ENCODE assay signal across 26 cellular contexts in the genomic region with DNA sequence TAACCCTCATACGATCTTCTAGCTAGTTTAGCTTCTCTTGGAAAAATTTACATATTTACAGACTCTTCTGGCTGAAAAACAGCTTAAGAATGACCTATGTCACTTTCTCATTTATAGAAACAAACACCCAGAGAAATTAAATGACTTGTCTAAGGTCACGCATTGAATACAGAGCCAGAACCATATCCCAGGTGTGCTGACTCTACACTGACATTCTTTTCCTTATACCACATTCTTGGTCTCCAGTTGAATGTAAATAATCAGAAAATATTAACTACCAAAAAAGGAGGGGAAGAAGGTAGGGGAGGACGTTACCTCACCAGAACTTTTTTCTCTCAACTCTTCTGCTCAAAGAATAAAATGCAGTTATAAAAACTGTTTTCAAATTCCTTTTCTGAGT.
DNase-seq lines count a peak whose midpoint lies in the region; ATAC-seq, FAIRE-seq and TF ChIP-seq lines count a peak whose summit lies in the region.
"Had no signal": no experiment of that assay in that cellular context is flagged by ENCODE, and none has a peak within 500 bp of the region (broad histone marks: within the 10 kb centered on the region; RNA-seq: fewer than 3 reads in every experiment).

No MANE protein-coding gene starts in this region.

- BruUV-seq in K562 (replicated peaks; lab: Mats Ljungman, UMichigan): no TSS peak

- no peaks in the 10 kb centered on the region for H3K79me2 ChIP-seq in K562 (ENCODE audit: control insufficient read depth, insufficient read depth, low read length)

- H3K4me1 ChIP-seq in K562 (replicated peaks in 1 of 2; ENCODE audit: control insufficient read depth in 2 of 2, insufficient read depth in 2 of 2, low read length in 2 of 2) (no peaks in the 10 kb centered on the region), skeletal muscle tissue (ENCODE audit: control insufficient read depth in 3 of 3, insufficient read depth in 3 of 3, low read length in 3 of 3) (peaks cover 3 to 18% (median 15%) of the 10 kb centered on the region in 3 donors)

- no peaks in the 10 kb centered on the region for H3K9me3 ChIP-seq in K562 (replicated peaks; ENCODE audit: control insufficient read depth, insufficient read depth, low read depth, low read length)
- no peaks in the 10 kb centered on the region for H3K9me3 ChIP-seq in skeletal muscle tissue (ENCODE audit: control insufficient read depth in 3 of 3, low read length in 3 of 3)
- H3K9me3 ChIP-seq: Caco-2 had no signal

- no peak for TF ChIP-seq POLR2A in K562 (conservative IDR thresholded peaks at IDR 0.05)

- H3K4me1 Mint-ChIP-seq in activated T-helper 1 cell treated with anti-CD3 and anti-CD28 coated beads, Interleukin-12 subunit alpha, Interleukin-12 subunit beta, Interleukin-2, Interleukin-4 antibody, amounts not matched to agents 30 ng/mL and 10 ng/mL and 1 ng/mL, durations not matched to agents 14 hours and 24 hours and 36 hours (ENCODE audit: low read depth): no peaks in the 10 kb centered on the region
- H3K4me1 Mint-ChIP-seq: CD4-positive, alpha-beta memory T cell; IgD-negative memory B cell had no signal

- TF ChIP-seq CTCF in K562 (IDR thresholded peaks at IDR 0.05 in 2 of 3, conservative IDR thresholded peaks at IDR 0.05 in 1 of 3; ENCODE audit: insufficient read depth in 2 of 3, low read depth in 1 of 3, low read length in 3 of 3): no peak

- H3K27me3 Mint-ChIP-seq in activated T-helper 1 cell treated with anti-CD3 and anti-CD28 coated beads, Interleukin-12 subunit alpha, Interleukin-12 subunit beta, Interleukin-2, Interleukin-4 antibody, amounts not matched to agents 30 ng/mL and 10 ng/mL and 1 ng/mL, durations not matched to agents 14 hours and 24 hours and 36 hours (ENCODE audit: insufficient read depth): no peaks in the 10 kb centered on the region
- H3K27me3 Mint-ChIP-seq: CD4-positive, alpha-beta memory T cell had no signal

- H3K4me3 ChIP-seq in K562: no peak overlapping the region
- H3K4me3 ChIP-seq in skeletal muscle tissue (ENCODE audit: low read length in 3 of 3): no peak overlapping the region
- H3K4me3 ChIP-seq: SK-N-MC had no signal

- H3K4me3 Mint-ChIP-seq in activated T-helper 1 cell treated with anti-CD3 and anti-CD28 coated beads, Interleukin-12 subunit alpha, Interleukin-12 subunit beta, Interleukin-2, Interleukin-4 antibody, amounts not matched to agents 30 ng/mL and 10 ng/mL and 1 ng/mL, durations not matched to agents 14 hours and 24 hours and 36 hours: no peak overlapping the region
- H3K4me3 Mint-ChIP-seq: CD4-positive, alpha-beta memory T cell; IgD-negative memory B cell had no signal

- POLR2A ChIA-PET in K562 (lab: Yijun Ruan, JAX): interaction anchor here (1.0 to 1.2 kb wide), 2 partner anchors 11 to 33 kb away, joined by 3 read pairs; no protein-coding TSS in a partner anchor

- 46% methylated on average over 3 of the region's 3 CpGs for WGBS in K562 (ENCODE audit: insufficient coverage, low coverage, missing lambda C conversion rate)

- no peak overlapping the region for H3K4me2 ChIP-seq in K562 (ENCODE audit: insufficient read depth, low read length)

- no peak for DNase-seq in K562 (ENCODE audit: extremely low read depth in 1 of 4, low spot score in 3 of 4)
- DNase-seq in kidney tubule cell (ENCODE audit: low spot score): peak; percentile 35
- no peak for DNase-seq in NCI-H2107 treated with DMSO at 0.1 percent for 48 hours (lab: John Stamatoyannopoulos, UW; ENCODE audit: unreplicated experiment)
- DNase-seq in activated CD4-positive, alpha-beta T cell treated with anti-CD3 and anti-CD28 coated beads for 4 hours: no peak
- no peak for DNase-seq in activated T-helper 1 cell treated with anti-CD3 and anti-CD28 coated beads, Interleukin-12 subunit alpha, Interleukin-12 subunit beta, Interleukin-2, Interleukin-4 antibody, amounts not matched to agents 30 ng/mL and 10 ng/mL and 1 ng/mL, durations not matched to agents 14 hours and 24 hours and 36 hours (ENCODE audit: low spot score)
- DNase-seq: C1 segment of cervical spinal cord; Caco-2; CD4-positive, alpha-beta memory T cell; DMS 273 treated with DMSO at 0.1 percent for 48 hours; DMS79; EL; GF-D8; NCI-H1092; NCI-H1436; NCI-H187; NCI-H446; NCI-H524 treated with DMSO at 0.1 percent for 48 hours; SIG-M5 had no signal

- intact Hi-C loops in K562 (cut with micrococcal nuclease): no loop called here
- intact Hi-C loops in activated T-helper 1 cell treated with anti-CD3 and anti-CD28 coated beads, Interleukin-12 subunit alpha, Interleukin-12 subunit beta, Interleukin-2, Interleukin-4 antibody, amounts not matched to agents 30 ng/mL and 10 ng/mL and 1 ng/mL, durations not matched to agents 14 hours and 24 hours and 36 hours (cut with micrococcal nuclease): no loop called here

- TF ChIP-seq EP300 in K562 (IDR thresholded peaks at IDR 0.05; ENCODE audit: low read length): no peak

- H3K9me1 ChIP-seq in K562 (ENCODE audit: control insufficient read depth, insufficient read depth, low read length): no peaks in the 10 kb centered on the region

- H3K9ac ChIP-seq in K562 (ENCODE audit: insufficient read depth in 1 of 2, low read depth in 2 of 2, low read length in 2 of 2): no peak overlapping the region
- no peak overlapping the region for H3K9ac ChIP-seq in skeletal muscle tissue (ENCODE audit: low read depth in 1 of 3, low read length in 3 of 3)

- no peak for FAIRE-seq in K562 (lab: Jason Lieb, UNC)
- FAIRE-seq: GM12892, GM19239, RCC 7860 had no signal

- no peaks in the 10 kb centered on the region for H4K20me1 ChIP-seq in K562 (replicated peaks; ENCODE audit: control insufficient read depth, insufficient read depth, low read length)

- ATAC-seq in K562: peak; percentile 16; the same call in 2 of the 3 replicates
- ATAC-seq in HG03097 (IDR thresholded peaks at IDR 0.05; ENCODE audit: low FRiP score, unreplicated experiment): no peak

- in situ Hi-C loops in K562 (cut with MboI): no loop called here

- H3K9me3 Mint-ChIP-seq in activated T-helper 1 cell treated with anti-CD3 and anti-CD28 coated beads, Interleukin-12 subunit alpha, Interleukin-12 subunit beta, Interleukin-2, Interleukin-4 antibody, amounts not matched to agents 30 ng/mL and 10 ng/mL and 1 ng/mL, durations not matched to agents 14 hours and 24 hours and 36 hours: no peaks in the 10 kb centered on the region
- H3K9me3 Mint-ChIP-seq: IgD-negative memory B cell had no signal

- H3K27me3 ChIP-seq in K562 (ENCODE audit: control insufficient read depth in 2 of 2, insufficient read depth in 2 of 2, low read length in 2 of 2): no peaks in the 10 kb centered on the region
- no peaks in the 10 kb centered on the region for H3K27me3 ChIP-seq in skeletal muscle tissue (ENCODE audit: control insufficient read depth in 3 of 3, insufficient read depth in 3 of 3, low read length in 3 of 3)

- H3K36me3 ChIP-seq in K562 (ENCODE audit: control insufficient read depth, insufficient read depth, low read length) (no peaks in the 10 kb centered on the region), skeletal muscle tissue (ENCODE audit: control insufficient read depth in 3 of 3, insufficient read depth in 3 of 3, low read length in 3 of 3) (no peaks in the 10 kb centered on the region)

- no peak for TF ChIP-seq RAD21 in K562 (CRISPR knock-in tag; conservative IDR thresholded peaks at IDR 0.05 in 1 of 2, IDR thresholded peaks at IDR 0.05 in 1 of 2)

- no peak overlapping the region for H2AFZ ChIP-seq in K562 (ENCODE audit: low read depth, low read length)

- no peaks in the 10 kb centered on the region for H3K36me3 Mint-ChIP-seq in activated T-helper 1 cell treated with anti-CD3 and anti-CD28 coated beads, Interleukin-12 subunit alpha, Interleukin-12 subunit beta, Interleukin-2, Interleukin-4 antibody, amounts not matched to agents 30 ng/mL and 10 ng/mL and 1 ng/mL, durations not matched to agents 14 hours and 24 hours and 36 hours (ENCODE audit: low read depth)
- H3K36me3 Mint-ChIP-seq: CD4-positive, alpha-beta memory T cell; IgD-negative memory B cell had no signal

- CTCF ChIA-PET in K562 (lab: Yijun Ruan, JAX; ENCODE audit: low intra/inter-chr PET ratio): no interaction called here

- no peak overlapping the region for H3K27ac Mint-ChIP-seq in activated T-helper 1 cell treated with anti-CD3 and anti-CD28 coated beads, Interleukin-12 subunit alpha, Interleukin-12 subunit beta, Interleukin-2, Interleukin-4 antibody, amounts not matched to agents 30 ng/mL and 10 ng/mL and 1 ng/mL, durations not matched to agents 14 hours and 24 hours and 36 hours
- H3K27ac Mint-ChIP-seq: CD4-positive, alpha-beta memory T cell; IgD-negative memory B cell had no signal

- H3K27ac ChIP-seq in K562 (ENCODE audit: extremely low read depth, low read depth, low read length) (no peak overlapping the region), skeletal muscle tissue (ENCODE audit: low read depth, low read length) (peak overlapping the region; percentile 38)
- H3K27ac ChIP-seq: HL-60, SK-N-MC had no signal

TF ChIP-seq in K562, 482 proteins besides CTCF, POLR2A, EP300 and RAD21:
- no peak for TF ChIP-seq PHB2 (IDR thresholded peaks at IDR 0.05; ENCODE audit: low read depth)
